Comparison of ENCODE assay signal across 16 cellular contexts in the genomic region with DNA sequence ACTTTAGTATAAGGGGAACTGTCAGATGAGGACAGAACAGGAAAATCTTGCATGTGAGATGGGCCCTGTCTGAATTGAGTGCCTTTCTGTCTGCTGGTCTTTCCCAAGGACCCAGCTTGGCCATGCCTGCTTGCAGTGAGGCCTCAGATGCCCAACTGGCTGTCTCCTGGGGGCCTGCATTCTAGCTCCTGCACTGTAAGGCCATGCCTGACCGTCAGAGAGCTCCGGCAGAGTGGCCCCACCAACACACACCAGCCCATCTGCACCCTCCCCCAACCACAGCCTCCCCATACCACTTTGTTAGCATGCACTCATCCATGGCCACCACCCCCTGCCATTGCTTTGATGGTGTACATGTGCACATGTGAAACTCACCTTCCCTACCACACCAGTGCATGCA.
DNase-seq lines count a peak whose midpoint lies in the region; ATAC-seq and TF ChIP-seq lines count a peak whose summit lies in the region.
"Had no signal": no experiment of that assay in that cellular context is flagged by ENCODE, and none has a peak within 500 bp of the region (broad histone marks: within the 10 kb centered on the region; RNA-seq: fewer than 3 reads in every experiment).

No MANE protein-coding gene starts in this region.

- H3K18ac ChIP-seq in neuronal stem cell (ENCODE audit: low read length) = no peak overlapping the region

- TF ChIP-seq POLR2A in spleen (IDR thresholded peaks at IDR 0.05) = no peak

- H4K8ac ChIP-seq in neuronal stem cell (ENCODE audit: low read depth, low read length) = peak overlapping the region; percentile 100

- peaks cover 51% of the 10 kb centered on the region for H3K9me3 Mint-ChIP-seq in chondrocyte (ENCODE audit: low read depth)

- H3K27ac ChIP-seq in neuronal stem cell (replicated peaks; ENCODE audit: low read length) (no peak overlapping the region), spleen (no peak overlapping the region), osteoblast (ENCODE audit: low read depth, low read length) (no peak overlapping the region)
- H3K27ac ChIP-seq: GM23248 had no signal

- H3K4me1 ChIP-seq in neuronal stem cell (ENCODE audit: control insufficient read depth in 2 of 2, insufficient read depth in 1 of 2, low read depth in 1 of 2, low read length in 2 of 2) (no peaks in the 10 kb centered on the region), spleen (no peaks in the 10 kb centered on the region), osteoblast (ENCODE audit: insufficient read depth, low read length) (no peaks in the 10 kb centered on the region)

- no peak for TF ChIP-seq CTCF in chondrocyte (IDR thresholded peaks at IDR 0.05)
- TF ChIP-seq CTCF in spleen (IDR thresholded peaks at IDR 0.05 in 8 of 11, conservative IDR thresholded peaks at IDR 0.05 in 3 of 11) = no peak
- no peak for TF ChIP-seq CTCF in osteoblast (IDR thresholded peaks at IDR 0.05; ENCODE audit: extremely low read depth, low read depth, low read length)

- H3K27me3 Mint-ChIP-seq in chondrocyte (ENCODE audit: low read depth) = no peaks in the 10 kb centered on the region
- H3K27me3 Mint-ChIP-seq: CD4-positive, alpha-beta memory T cell had no signal

- H3K4ac ChIP-seq in neuronal stem cell (ENCODE audit: low read length) = no peak overlapping the region

- H3K4me3 Mint-ChIP-seq in chondrocyte (ENCODE audit: unreplicated experiment) = no peak overlapping the region
- H3K4me3 Mint-ChIP-seq: CD4-positive, alpha-beta memory T cell had no signal

- H3K36me3 ChIP-seq in neuronal stem cell (replicated peaks in 1 of 2; ENCODE audit: control insufficient read depth in 2 of 2, insufficient read depth in 2 of 2, low read length in 2 of 2) (no peaks in the 10 kb centered on the region), spleen (no peaks in the 10 kb centered on the region), osteoblast (ENCODE audit: insufficient read depth, low read length) (no peaks in the 10 kb centered on the region)

- no peak overlapping the region for H3K27ac Mint-ChIP-seq in chondrocyte (ENCODE audit: unreplicated experiment)

- no peak overlapping the region for H4K91ac ChIP-seq in neuronal stem cell (ENCODE audit: low read depth, low read length, poor library complexity)

- H3K79me1 ChIP-seq in neuronal stem cell (ENCODE audit: low read depth, low read length) = peaks cover 3% of the 10 kb centered on the region

- H2AFZ ChIP-seq in neuronal stem cell (ENCODE audit: low read length) = no peak overlapping the region
- H2AFZ ChIP-seq in osteoblast (ENCODE audit: low read length) = no peak overlapping the region
- H2AFZ ChIP-seq: GM23248 had no signal

- DNase-seq in chondrocyte (ENCODE audit: low spot score) (peak; percentile 72), neuronal stem cell (ENCODE audit: low spot score) (no peak), spleen (peak; percentile 65), osteoblast (ENCODE audit: insufficient read length, low spot score, missing footprints) (no peak), NOMO-1 (lab: John Stamatoyannopoulos, UW; ENCODE audit: unreplicated experiment in 2 of 2) (no peak)
- DNase-seq: C1 segment of cervical spinal cord; Calu3; CD4-positive, alpha-beta memory T cell; COR-L47; DMS53; DMS79 treated with DMSO at 0.1 percent for 48 hours; GF-D8; GM23248; H7; HCEC 1CT had no signal

- H3K9me3 ChIP-seq in neuronal stem cell (replicated peaks in 1 of 2; ENCODE audit: control insufficient read depth in 2 of 2, insufficient read depth in 1 of 2, low read depth in 1 of 2, low read length in 2 of 2) (peaks cover 0 to 4% of the 10 kb centered on the region in 2 donors), spleen (peaks cover 0 to 63% (median 12%) of the 10 kb centered on the region in 8 donors), osteoblast (ENCODE audit: low read depth, low read length) (no peaks in the 10 kb centered on the region)

- H3K4me1 Mint-ChIP-seq in chondrocyte (ENCODE audit: low read depth) = no peaks in the 10 kb centered on the region
- H3K4me1 Mint-ChIP-seq: CD4-positive, alpha-beta memory T cell had no signal

- no peaks in the 10 kb centered on the region for H4K20me1 ChIP-seq in osteoblast (ENCODE audit: insufficient read depth, low read length)

- intact Hi-C loops in spleen (cut with DNase I; ENCODE audit: low total_unique reads) = no loop called here

- no CpG with 5 or more reads among the region's 2 CpGs for WGBS in neuronal stem cell (ENCODE audit: extremely low coverage in 2 of 2, insufficient read length in 2 of 2, insufficient replicate concordance in 1 of 2), 2 donors
- WGBS in spleen, 5 donors = 52 to 79% (median 71%) methylated on average over 2 of the region's 2 CpGs

- H3K4me2 ChIP-seq in neuronal stem cell (ENCODE audit: insufficient read depth, low read length, poor library complexity, severe bottlenecking) = no peak overlapping the region
- no peak overlapping the region for H3K4me2 ChIP-seq in osteoblast (ENCODE audit: insufficient read depth, low read length)

- H3K14ac ChIP-seq in neuronal stem cell (ENCODE audit: low read length) = peak overlapping the region; percentile 82

- H2AK5ac ChIP-seq in neuronal stem cell (ENCODE audit: low read depth, low read length) = no peak overlapping the region

- no peak overlapping the region for H2BK15ac ChIP-seq in neuronal stem cell (ENCODE audit: low read length)

- H3K79me2 ChIP-seq in osteoblast (ENCODE audit: insufficient read depth, low read length) = no peaks in the 10 kb centered on the region

- no peak overlapping the region for H2BK5ac ChIP-seq in neuronal stem cell (ENCODE audit: low read length)

- H3K4me3 ChIP-seq in neuronal stem cell (ENCODE audit: low read length in 2 of 2) = no peak overlapping the region
- H3K4me3 ChIP-seq in spleen = no peak overlapping the region
- H3K4me3 ChIP-seq in osteoblast (ENCODE audit: insufficient read depth, low read length) = no peak overlapping the region
- H3K4me3 ChIP-seq: GM23248 had no signal

- no peak overlapping the region for H2BK120ac ChIP-seq in neuronal stem cell (ENCODE audit: low read depth, low read length)

- H3K27me3 ChIP-seq in neuronal stem cell (ENCODE audit: control insufficient read depth in 3 of 3, insufficient read depth in 3 of 3, low read depth in 1 of 3, low read length in 3 of 3) = no peaks in the 10 kb centered on the region
- H3K27me3 ChIP-seq in spleen (replicated peaks in 1 of 7) = no peaks in the 10 kb centered on the region
- H3K27me3 ChIP-seq in osteoblast (ENCODE audit: insufficient read depth, low read length) = no peaks in the 10 kb centered on the region

- peaks cover 2% of the 10 kb centered on the region for H3K36me3 Mint-ChIP-seq in chondrocyte (ENCODE audit: low read depth)
- H3K36me3 Mint-ChIP-seq: CD4-positive, alpha-beta memory T cell had no signal

- H3K9ac ChIP-seq in neuronal stem cell (ENCODE audit: low read depth, low read length, poor library complexity) = no peak overlapping the region
- H3K9ac ChIP-seq: GM23248 had no signal

- peak overlapping the region; percentile 22 for H2BK12ac ChIP-seq in neuronal stem cell (ENCODE audit: low read length)

- no peak overlapping the region for H3K23ac ChIP-seq in neuronal stem cell (ENCODE audit: low read depth, low read length, poor library complexity)

- no peak for ATAC-seq in GM21528 (IDR thresholded peaks at IDR 0.05; ENCODE audit: low FRiP score, unreplicated experiment)

Comparison
In these comparisons a context has a peak if more than half of its experiments do, and no peak if none do; other contexts are left out.
1. DNase-seq: peak in chondrocyte (single experiment) and spleen (single experiment); none in neuronal stem cell (single experiment), osteoblast (single experiment) and NOMO-1 (0 of 2).